In genomic region chr7:79137942-79138341, GRCh38 we compare ENCODE assay signal across 19 cellular contexts.
DNase-seq lines count a peak whose midpoint lies in the region; ATAC-seq and TF ChIP-seq lines count a peak whose summit lies in the region.
"Had no signal": no experiment of that assay in that cellular context is flagged by ENCODE, and none has a peak within 500 bp of the region (broad histone marks: within the 10 kb centered on the region; RNA-seq: fewer than 3 reads in every experiment).

No MANE protein-coding gene starts in this region.

- intact Hi-C loops in esophagus muscularis mucosa (cut with DNase I), result no loop called here

- H3K4me3 ChIP-seq in AG10803 (ENCODE audit: low read length) (no peak overlapping the region), esophagus muscularis mucosa (no peak overlapping the region)
- H3K4me3 ChIP-seq: lung, MG63 had no signal

- no peak for TF ChIP-seq EP300 in esophagus muscularis mucosa (IDR thresholded peaks at IDR 0.05)

- peak; percentile 58 for DNase-seq in AG10803 (ENCODE audit: low read depth)
- peak; percentile 64 for DNase-seq in HS-5 (ENCODE audit: low read depth)
- DNase-seq in fibroblast of the conjunctiva (ENCODE audit: low read depth), result peak; percentile 3
- no peak for DNase-seq in esophagus muscularis mucosa (ENCODE audit: extremely low spot score)
- DNase-seq in amygdala (lab: John Stamatoyannopoulos, UW), result no peak
- DNase-seq in GM19240 (ENCODE audit: insufficient read length, low spot score), result no peak
- DNase-seq: activated CD4-positive, alpha-beta memory T cell treated with anti-CD3 and anti-CD28 coated beads for 36 hours; activated T-cell treated with anti-CD3 and anti-CD28 coated beads, Interleukin-2, amount 50 U/mL, for 72 hours; CD4-positive, alpha-beta memory T cell; GOT3; MG63; naive thymus-derived CD4-positive, alpha-beta T cell; NCI-H2081; NCI-H524 treated with DMSO at 0.1 percent for 48 hours; stimulated activated naive CD4-positive, alpha-beta T cell had no signal

- H3K36me3 ChIP-seq in esophagus muscularis mucosa, result no peaks in the 10 kb centered on the region
- H3K36me3 ChIP-seq: MG63 had no signal

- no peaks in the 10 kb centered on the region for H3K4me1 ChIP-seq in esophagus muscularis mucosa

- 94% methylated on average over 3 of the region's 3 CpGs for WGBS in esophagus muscularis mucosa

- 0 out of 2 replicates have a peak, but pooled peaks have one; percentile 4 for TF ChIP-seq CTCF in AG10803 (conservative IDR thresholded peaks at IDR 0.05; ENCODE audit: low read length)
- TF ChIP-seq CTCF in esophagus muscularis mucosa (IDR thresholded peaks at IDR 0.05), result no peak

- H3K27me3 ChIP-seq in esophagus muscularis mucosa, result no peaks in the 10 kb centered on the region
- H3K27me3 ChIP-seq: MG63 had no signal

- H3K27ac ChIP-seq in esophagus muscularis mucosa (replicated peaks in 1 of 4), result no peak overlapping the region

- ATAC-seq in SK-N-SH treated with all-trans-retinoic acid at 6 μM for 48 hours (peak; percentile 53; the same call in 2 of the 3 replicates), HG03520 (IDR thresholded peaks at IDR 0.05; ENCODE audit: unreplicated experiment) (no peak)
- ATAC-seq: activated T-cell treated with anti-CD3 and anti-CD28 coated beads, Interleukin-2, amount 50 U/mL, for 72 hours; naive thymus-derived CD4-positive, alpha-beta T cell; Panc1 had no signal

- TF ChIP-seq POLR2A in esophagus muscularis mucosa (IDR thresholded peaks at IDR 0.05; ENCODE audit: low read depth), result no peak

- H3K9me3 ChIP-seq in esophagus muscularis mucosa, result no peaks in the 10 kb centered on the region
- H3K9me3 ChIP-seq: MG63 had no signal

TF ChIP-seq in SK-N-SH treated with all-trans-retinoic acid at 6 μM for 48 hours, 23 proteins besides CTCF, POLR2A, EP300 and RAD21:
- TF ChIP-seq CREB5 (CRISPR knock-in tag; IDR thresholded peaks at IDR 0.05; ENCODE audit: low read depth) (no peak), CSRNP3 (CRISPR knock-in tag; IDR thresholded peaks at IDR 0.05) (no peak), PATZ1 (CRISPR knock-in tag; IDR thresholded peaks at IDR 0.05; ENCODE audit: borderline replicate concordance) (no peak), ZC3H10 (CRISPR knock-in tag; IDR thresholded peaks at IDR 0.05) (no peak), ZFP3 (CRISPR knock-in tag; IDR thresholded peaks at IDR 0.05) (no peak), ESRRG (CRISPR knock-in tag; IDR thresholded peaks at IDR 0.05) (no peak), TOX (CRISPR knock-in tag; IDR thresholded peaks at IDR 0.05; ENCODE audit: borderline replicate concordance) (no peak), PPARA (CRISPR knock-in tag; IDR thresholded peaks at IDR 0.05; ENCODE audit: borderline replicate concordance) (no peak), ZNF565 (CRISPR knock-in tag; conservative IDR thresholded peaks at IDR 0.05; ENCODE audit: low read depth) (no peak), RARB (CRISPR knock-in tag; IDR thresholded peaks at IDR 0.05) (no peak), ZFP30 (CRISPR knock-in tag; IDR thresholded peaks at IDR 0.05) (no peak), TSHZ2 (CRISPR knock-in tag; IDR thresholded peaks at IDR 0.05) (no peak), ISL1 (CRISPR knock-in tag; IDR thresholded peaks at IDR 0.05) (no peak), SNAI2 (CRISPR knock-in tag; IDR thresholded peaks at IDR 0.05) (no peak), ZNF8 (CRISPR knock-in tag; IDR thresholded peaks at IDR 0.05) (no peak), CSDC2 (CRISPR knock-in tag; IDR thresholded peaks at IDR 0.05) (no peak), OSR1 (CRISPR knock-in tag; IDR thresholded peaks at IDR 0.05) (no peak), ARNTL (CRISPR knock-in tag; IDR thresholded peaks at IDR 0.05; ENCODE audit: borderline replicate concordance, low read depth) (no peak), POU6F1 (CRISPR knock-in tag; IDR thresholded peaks at IDR 0.05; ENCODE audit: borderline replicate concordance, low read depth) (no peak)

Comparison
In these comparisons a context has a peak if more than half of its experiments do, and no peak if none do; other contexts are left out.
1. DNase-seq: peak in AG10803 (single experiment), HS-5 (single experiment) and fibroblast of the conjunctiva (single experiment); none in esophagus muscularis mucosa (single experiment), amygdala (0 of 56) and GM19240 (single experiment).